ENCODE assay signal across 8 cellular contexts in the genomic region with DNA sequence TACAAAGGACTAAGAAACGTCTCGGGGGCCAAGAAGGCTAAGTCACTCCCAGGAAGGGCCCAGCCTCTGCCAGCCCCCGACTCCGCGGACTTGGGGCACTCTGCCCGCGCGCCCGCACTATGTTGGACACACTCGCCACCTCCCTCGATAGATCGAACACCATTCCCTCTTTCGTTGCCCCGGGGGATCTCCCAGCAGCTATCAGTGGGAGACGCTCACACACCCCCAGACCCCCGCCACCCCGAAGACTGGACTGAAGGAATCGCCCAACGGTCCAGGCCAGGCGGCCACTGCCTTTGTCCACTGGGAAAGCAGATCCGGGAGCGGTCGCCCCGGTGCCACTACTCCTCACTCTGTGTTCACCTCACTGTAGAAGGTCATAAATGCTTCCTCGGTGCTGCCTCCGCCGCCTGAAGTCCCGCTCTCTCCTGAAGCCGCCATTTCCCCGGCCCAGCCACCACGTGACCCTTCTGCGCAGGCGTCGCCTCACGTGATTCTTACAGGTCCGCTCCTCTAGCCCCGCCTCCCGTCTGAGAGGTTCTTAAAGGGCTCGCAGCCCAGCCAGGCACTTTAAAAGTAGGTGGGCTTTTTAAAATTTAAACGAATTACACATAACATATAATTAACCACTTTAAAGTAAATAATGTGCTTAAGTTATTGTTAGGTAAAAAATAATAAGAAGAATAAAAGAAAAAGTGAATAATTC. TPM values are rescaled to one million over a fixed set of nuclear protein-coding genes. Genes with fewer than 3 reads are reported as not detected.
DNase-seq lines count a peak whose midpoint lies in the region; ATAC-seq and TF ChIP-seq lines count a peak whose summit lies in the region.

DNAJC8 (minus strand) TSS at position 472 of the 706 bp plus-strand sequence; CDS start at position 441, 31 bp downstream.

- CTCF ChIA-PET in CD4-positive, alpha-beta T cell (lab: Charles Lee), result no interaction called here
- CTCF ChIA-PET in IMR-90 (lab: Yijun Ruan, JAX), result no interaction called here

- H3K27me3 Mint-ChIP-seq in CD4-positive, alpha-beta T cell, result no peaks in the 10 kb centered on the region

- peak within 1 kb of the TSS; percentile 91 for H2AK5ac ChIP-seq in IMR-90 (ENCODE audit: low read depth, low read length)

- TF ChIP-seq CTCF in CD4-positive, alpha-beta T cell (IDR thresholded peaks at IDR 0.05), result no peak
- TF ChIP-seq CTCF in IMR-90 (conservative IDR thresholded peaks at IDR 0.05; ENCODE audit: low read depth, low read length), result no peak

- TF ChIP-seq RAD21 in IMR-90 (IDR thresholded peaks at IDR 0.05; ENCODE audit: low read length), result no peak

- H3K18ac ChIP-seq in IMR-90 (ENCODE audit: low read depth, low read length), result peak within 1 kb of the TSS; percentile 25; the same call in 1 of the 2 replicates

- H3K9ac ChIP-seq in IMR-90 (ENCODE audit: low read depth, low read length), result peak within 1 kb of the TSS; percentile 97

- no peak within 1 kb of the TSS for H2BK20ac ChIP-seq in IMR-90 (ENCODE audit: low read depth, low read length)

- H3K4me3 Mint-ChIP-seq in CD4-positive, alpha-beta T cell, result peak within 1 kb of the TSS; percentile 96

- H2BK5ac ChIP-seq in IMR-90 (ENCODE audit: low read depth, low read length, poor library complexity, severe bottlenecking), result peak within 1 kb of the TSS; percentile 93

- H3K36me3 ChIP-seq in IMR-90 (ENCODE audit: control insufficient read depth, insufficient read depth, low read length), result peaks cover 5% of the 10 kb centered on the region

- POLR2A ChIA-PET in CD4-positive, alpha-beta T cell (lab: Charles Lee), result interaction anchor here (0.6 to 7.9 kb wide), 4 partner anchors 13 to 561 kb away, joined by 3 to 131 read pairs (median 4); partner anchors contain the start of gene MED18
- POLR2A ChIA-PET in IMR-90 (lab: Charles Lee; ENCODE audit: unreplicated experiment), result interaction anchor here (0.6 kb wide), 1 partner anchor 36 kb away, joined by 5 read pairs; no protein-coding TSS in a partner anchor

- peaks cover 35 to 47% of the 10 kb centered on the region in 2 experiments for H3K79me1 ChIP-seq in IMR-90 (ENCODE audit: low read depth in 1 of 2, low read length in 2 of 2)

- H3K23ac ChIP-seq in IMR-90 (ENCODE audit: low read depth, low read length), result peak within 1 kb of the TSS; percentile 99

- H3K9me3 ChIP-seq in CD4-positive, alpha-beta T cell (ENCODE audit: control insufficient read depth, low read length), result no peaks in the 10 kb centered on the region
- H3K9me3 ChIP-seq in IMR-90 (ENCODE audit: control insufficient read depth, insufficient read depth, low read length), result no peaks in the 10 kb centered on the region

- peak within 1 kb of the TSS; percentile 66 for H3K27ac ChIP-seq in CD4-positive, alpha-beta T cell (ENCODE audit: low read depth, low read length)
- peak within 1 kb of the TSS; percentile 96 for H3K27ac ChIP-seq in IMR-90 (ENCODE audit: insufficient read depth, low read length)

- 0 out of 2 replicates have a peak within 1 kb of the TSS, but pooled peaks have one; percentile 33 for H2BK120ac ChIP-seq in IMR-90 (ENCODE audit: low read depth, low read length)

- H4K5ac ChIP-seq in IMR-90 (ENCODE audit: low read depth, low read length), result peak within 1 kb of the TSS; percentile 87

- H3K4me2 ChIP-seq in IMR-90 (ENCODE audit: low read depth, low read length), result peak within 1 kb of the TSS; percentile 100

- H3K27ac Mint-ChIP-seq in CD4-positive, alpha-beta T cell, result peak within 1 kb of the TSS; percentile 88

- peak within 1 kb of the TSS; percentile 78 to 98 for H4K8ac ChIP-seq in IMR-90 (ENCODE audit: low read depth in 2 of 2, low read length in 2 of 2)

- no peaks in the 10 kb centered on the region for H3K27me3 ChIP-seq in CD4-positive, alpha-beta T cell (ENCODE audit: control insufficient read depth, insufficient read depth, low read length)
- no peaks in the 10 kb centered on the region for H3K27me3 ChIP-seq in IMR-90 (ENCODE audit: control insufficient read depth, insufficient read depth, low read length)

- WGBS in IMR-90 (ENCODE audit: extremely low coverage in 2 of 2, insufficient read length in 1 of 2), 2 experiments, result 0% methylated on average over 18 of the region's 40 CpGs; no CpG with 5 or more reads in 1 of the 2 experiments

- intact Hi-C loops in CD4-positive, alpha-beta T cell (cut with DNase I, micrococcal nuclease), result loop anchor here in 1 of 2 experiments (2.0 to 5.0 kb wide), 3 partner anchors 14 to 145 kb away; partner anchors contain the start of genes EYA3 and MED18
- intact Hi-C loops in IMR-90 (cut with micrococcal nuclease), result no loop called here

- peak within 1 kb of the TSS; percentile 85 for H3K4me3 ChIP-seq in IMR-90 (ENCODE audit: insufficient read depth, low read depth, low read length)

- peak; percentile 60 for ATAC-seq in CD4-positive, alpha-beta T cell (ENCODE audit: poor library complexity)
- ATAC-seq in GM21381 (IDR thresholded peaks at IDR 0.05; ENCODE audit: unreplicated experiment), result peak; percentile 57
- peak; percentile 61 for ATAC-seq in IMR-90 (ENCODE audit: low read depth)

- TF ChIP-seq POLR2A in IMR-90 (IDR thresholded peaks at IDR 0.05; ENCODE audit: low read depth, low read length), result peak; percentile 84

- peaks cover 2% of the 10 kb centered on the region; the same call in 1 of the 2 replicates for H3K4me1 ChIP-seq in IMR-90 (ENCODE audit: control insufficient read depth, insufficient read depth, low read length)

- H3K9me1 ChIP-seq in IMR-90 (ENCODE audit: insufficient read depth, low read length), result peaks cover 14% of the 10 kb centered on the region

- H3K36me3 Mint-ChIP-seq in CD4-positive, alpha-beta T cell (ENCODE audit: low read depth), result peaks cover 33% of the 10 kb centered on the region

- H2AFZ ChIP-seq in IMR-90 (replicated peaks; ENCODE audit: low read length, poor library complexity), result peak within 1 kb of the TSS; percentile 100

- H3K4me1 Mint-ChIP-seq in CD4-positive, alpha-beta T cell (ENCODE audit: low read depth), result peaks cover 29% of the 10 kb centered on the region

- H2AK9ac ChIP-seq in IMR-90 (replicated peaks; ENCODE audit: low read depth, low read length, poor library complexity), result peak within 1 kb of the TSS; percentile 96

- no TSS peak for BruUV-seq in IMR-90 (replicated peaks; lab: Mats Ljungman, UMichigan)

- peak; percentile 89 to 95 (median 93) for DNase-seq in CD4-positive, alpha-beta T cell
- DNase-seq in IMR-90 (peak; percentile 90), OCI-M2 (lab: John Stamatoyannopoulos, UW; ENCODE audit: unreplicated experiment) (peak; percentile 25), activated T-cell treated with anti-CD3 and anti-CD28 coated beads for 24 hours (ENCODE audit: low read depth) (peak; percentile 93), epidermal melanocyte (ENCODE audit: insufficient read length, low spot score) (peak; percentile 87), middle frontal gyrus (ENCODE audit: extremely low spot score, low spot score) (peak; percentile 88)
- DNase-seq in stimulated activated CD8-positive, alpha-beta memory T cell treated with anti-CD3 and anti-CD28 coated beads, Interleukin-2, amount 100 ng/mL, for 1 hour (ENCODE audit: low read depth in 2 of 2), result peak; percentile 88 to 94

- H3K9me3 Mint-ChIP-seq in CD4-positive, alpha-beta T cell, result no peaks in the 10 kb centered on the region

- dilution Hi-C loops in IMR-90 (cut with HindIII; ENCODE audit: low sequenced_read_pairs, unreplicated experiment), result no loop called here

- H3K4ac ChIP-seq in IMR-90 (ENCODE audit: low read depth, low read length), result peak within 1 kb of the TSS; percentile 92

- peak within 1 kb of the TSS; percentile 100 for H3K14ac ChIP-seq in IMR-90 (replicated peaks; ENCODE audit: low read depth, low read length)

- peak within 1 kb of the TSS; percentile 84 for H3K56ac ChIP-seq in IMR-90 (ENCODE audit: extremely low read depth, insufficient read depth, low read length)

- in situ Hi-C loops in IMR-90 (cut with MboI; ENCODE audit: low sequenced_read_pairs), result no loop called here

- H4K91ac ChIP-seq in IMR-90 (ENCODE audit: insufficient read depth, low read depth, low read length), result peak within 1 kb of the TSS; percentile 86

- no peak within 1 kb of the TSS; the same call in 2 of the 3 replicates for H2BK15ac ChIP-seq in IMR-90 (ENCODE audit: low read depth, low read length)

- peaks cover 11% of the 10 kb centered on the region; the same call in 1 of the 2 replicates for H4K20me1 ChIP-seq in IMR-90 (ENCODE audit: insufficient read depth, low read length)

TF ChIP-seq in IMR-90, 13 proteins besides CTCF, POLR2A, EP300 and RAD21:
- TF ChIP-seq, protein P1, sequence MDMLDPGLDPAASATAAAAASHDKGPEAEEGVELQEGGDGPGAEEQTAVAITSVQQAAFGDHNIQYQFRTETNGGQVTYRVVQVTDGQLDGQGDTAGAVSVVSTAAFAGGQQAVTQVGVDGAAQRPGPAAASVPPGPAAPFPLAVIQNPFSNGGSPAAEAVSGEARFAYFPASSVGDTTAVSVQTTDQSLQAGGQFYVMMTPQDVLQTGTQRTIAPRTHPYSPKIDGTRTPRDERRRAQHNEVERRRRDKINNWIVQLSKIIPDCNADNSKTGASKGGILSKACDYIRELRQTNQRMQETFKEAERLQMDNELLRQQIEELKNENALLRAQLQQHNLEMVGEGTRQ (IDR thresholded peaks at IDR 0.05; ENCODE audit: low read depth, low read length), result peak; percentile 100
- TF ChIP-seq BHLHE40 (IDR thresholded peaks at IDR 0.05; ENCODE audit: low read depth, low read length), result peak; percentile 97
- no peak for TF ChIP-seq RFX5 (IDR thresholded peaks at IDR 0.05; ENCODE audit: low read depth, low read length)
- TF ChIP-seq MXI1 (IDR thresholded peaks at IDR 0.05; ENCODE audit: borderline replicate concordance, low read depth, low read length), result peak; percentile 67
- TF ChIP-seq MAZ (IDR thresholded peaks at IDR 0.05; ENCODE audit: borderline replicate concordance, low read depth, low read length), result peak; percentile 81
- peak; percentile 94 for TF ChIP-seq FOS (IDR thresholded peaks at IDR 0.05; ENCODE audit: low read depth, low read length)
- no peak for TF ChIP-seq RCOR1 (IDR thresholded peaks at IDR 0.05; ENCODE audit: insufficient replicate concordance, low read length)

RNA-seq across cellular contexts. Expression of gene DNAJC8, which starts in this region (rescaled TPM):
- 10 to 100 TPM; 56.3 to 56.9 TPM for total RNA-seq in CD4-positive, alpha-beta T cell
- total RNA-seq in IMR-90 (2012; rRNA removed), result 53.6 and 70.5 TPM in 2 replicates
- 77.0 and 81.0 TPM in 2 replicates for polyA plus RNA-seq in IMR-90 (2012; rRNA removed)
- polyA plus RNA-seq in IMR-90 (2012; cell fraction: cytosol; rRNA removed), result 16.8 and 33.3 TPM in 2 replicates
- polyA plus RNA-seq in IMR-90 (2012; cell fraction: nucleus; rRNA removed; ENCODE audit: low replicate concordance), result 9.8 and 42.2 TPM in 2 replicates

Comparison
In these comparisons a context has a peak if more than half of its experiments do, and no peak if none do; other contexts are left out.
1. Peak in every context shown above with its lines: DNase-seq, ATAC-seq, H3K4me3 ChIP-seq and H3K27ac ChIP-seq.
2. DNase-seq: peak in every context shown above with its lines; median percentile 93 in CD4-positive, alpha-beta T cell; 93 in activated T-cell treated with anti-CD3 and anti-CD28 coated beads for 24 hours; 91 in stimulated activated CD8-positive, alpha-beta memory T cell treated with anti-CD3 and anti-CD28 coated beads, Interleukin-2, amount 100 ng/mL, for 1 hour; 90 in IMR-90; 88 in middle frontal gyrus; 87 in epidermal melanocyte; 25 in OCI-M2.